ENCODE assay signal across 13 cellular contexts in genomic region chr1:2271841-2272655, GRCh38. TPM values are rescaled to one million over a fixed set of nuclear protein-coding genes. Genes with fewer than 3 reads are reported as not detected.
DNase-seq lines count a peak whose midpoint lies in the region; ATAC-seq, FAIRE-seq and TF ChIP-seq lines count a peak whose summit lies in the region.
"Had no signal": no experiment of that assay in that cellular context is flagged by ENCODE, and none has a peak within 500 bp of the region (broad histone marks: within the 10 kb centered on the region; RNA-seq: fewer than 3 reads in every experiment).

No MANE protein-coding gene starts in this region.

- H3K4me1 Mint-ChIP-seq in Caco-2 (ENCODE audit: low read depth, unreplicated experiment): no peaks in the 10 kb centered on the region
- H3K4me1 Mint-ChIP-seq in activated CD4-positive, alpha-beta T cell treated with anti-CD3 and anti-CD28 coated beads, Interleukin-2, amount 10 ng/mL, durations not matched to agents 7 days and 5 days: peaks cover 27% of the 10 kb centered on the region

- CTCF ChIA-PET in Caco-2 (lab: Charles Lee): no interaction called here
- CTCF ChIA-PET in activated CD4-positive, alpha-beta T cell treated with anti-CD3 and anti-CD28 coated beads, Interleukin-2, amount 10 ng/mL, durations not matched to agents 7 days and 5 days (lab: Charles Lee): no interaction called here

- no peak overlapping the region for H3K4me3 Mint-ChIP-seq in Caco-2 (ENCODE audit: unreplicated experiment)
- no peak overlapping the region for H3K4me3 Mint-ChIP-seq in activated CD4-positive, alpha-beta T cell treated with anti-CD3 and anti-CD28 coated beads, Interleukin-2, amount 10 ng/mL, durations not matched to agents 7 days and 5 days
- H3K4me3 Mint-ChIP-seq: B cell had no signal

- H3K4me1 ChIP-seq in Caco-2 (peaks cover 20% of the 10 kb centered on the region), kidney (ENCODE audit: control insufficient read depth in 1 of 2, insufficient read depth in 1 of 2, low read depth in 1 of 2, low read length in 2 of 2) (peaks cover 63 to 72% of the 10 kb centered on the region in 2 donors)

- H3K27me3 Mint-ChIP-seq in Caco-2 (ENCODE audit: insufficient read depth, unreplicated experiment): no peaks in the 10 kb centered on the region
- H3K27me3 Mint-ChIP-seq in activated CD4-positive, alpha-beta T cell treated with anti-CD3 and anti-CD28 coated beads, Interleukin-2, amount 10 ng/mL, durations not matched to agents 7 days and 5 days: no peaks in the 10 kb centered on the region
- H3K27me3 Mint-ChIP-seq: B cell had no signal

- no TSS peak for BruUV-seq in Caco-2 (replicated peaks; lab: Mats Ljungman, UMichigan)

- no peaks in the 10 kb centered on the region for H3K27me3 ChIP-seq in Caco-2 (replicated peaks; ENCODE audit: control insufficient read depth, insufficient read depth, low read length)
- H3K27me3 ChIP-seq: neutrophil had no signal

- H3K36me3 Mint-ChIP-seq in Caco-2 (ENCODE audit: insufficient read depth, unreplicated experiment): peaks cover 10% of the 10 kb centered on the region
- peaks cover 5% of the 10 kb centered on the region for H3K36me3 Mint-ChIP-seq in activated CD4-positive, alpha-beta T cell treated with anti-CD3 and anti-CD28 coated beads, Interleukin-2, amount 10 ng/mL, durations not matched to agents 7 days and 5 days (ENCODE audit: low read depth)

- no peaks in the 10 kb centered on the region for H3K9me3 Mint-ChIP-seq in Caco-2 (ENCODE audit: unreplicated experiment)
- H3K9me3 Mint-ChIP-seq in activated CD4-positive, alpha-beta T cell treated with anti-CD3 and anti-CD28 coated beads, Interleukin-2, amount 10 ng/mL, durations not matched to agents 7 days and 5 days: no peaks in the 10 kb centered on the region

- no peak overlapping the region for H3K9ac ChIP-seq in kidney (ENCODE audit: low read length in 2 of 2)

- intact Hi-C loops in Caco-2 (cut with micrococcal nuclease; ENCODE audit: unreplicated experiment) (no loop called here), kidney (cut with DNase I) (no loop called here)

- peak overlapping the region; percentile 63 for H3K27ac Mint-ChIP-seq in Caco-2 (ENCODE audit: unreplicated experiment)
- H3K27ac Mint-ChIP-seq in activated CD4-positive, alpha-beta T cell treated with anti-CD3 and anti-CD28 coated beads, Interleukin-2, amount 10 ng/mL, durations not matched to agents 7 days and 5 days: no peak overlapping the region
- H3K27ac Mint-ChIP-seq: B cell had no signal

- H3K9me3 ChIP-seq in Caco-2: no peaks in the 10 kb centered on the region
- H3K9me3 ChIP-seq in kidney (ENCODE audit: control insufficient read depth in 1 of 2, low read length in 2 of 2): no peaks in the 10 kb centered on the region
- H3K9me3 ChIP-seq: neutrophil had no signal

- H3K4me3 ChIP-seq in Caco-2 (ENCODE audit: low read depth, low read length) (no peak overlapping the region), kidney (ENCODE audit: low read length in 2 of 2) (no peak overlapping the region)

- no peaks in the 10 kb centered on the region for H3K36me3 ChIP-seq in Caco-2 (ENCODE audit: control insufficient read depth, insufficient read depth, low read length)
- H3K36me3 ChIP-seq in kidney (ENCODE audit: control insufficient read depth in 1 of 2, insufficient read depth in 2 of 2, low read length in 2 of 2): no peaks in the 10 kb centered on the region
- H3K36me3 ChIP-seq: neutrophil had no signal

- no peak for ATAC-seq in GM21381 (IDR thresholded peaks at IDR 0.05; ENCODE audit: unreplicated experiment)
- no peak for ATAC-seq in stimulated activated naive CD8-positive, alpha-beta T cell treated with anti-CD3 and anti-CD28 coated beads, Interleukin-15, Interleukin-2, amounts not matched to agents 100 U/mL and 50 U/mL, for 24 hours

- no peak for FAIRE-seq in kidney (lab: Jason Lieb, UNC)

- peak in 1 of 2 experiments; percentile 52 for DNase-seq in Caco-2
- peak; percentile 52 for DNase-seq in amniotic epithelial cell (ENCODE audit: low read depth)
- peak; percentile 63 for DNase-seq in kidney
- peak; percentile 75 for DNase-seq in retina
- no peak for DNase-seq in activated CD4-positive, alpha-beta T cell treated with anti-CD3 and anti-CD28 coated beads, Interleukin-2, amount 10 ng/mL, durations not matched to agents 7 days and 5 days
- DNase-seq in NOMO-1 treated with dmso at 0.1 percent for 144 hours (lab: John Stamatoyannopoulos, UW; ENCODE audit: unreplicated experiment): no peak
- DNase-seq in stimulated activated naive CD8-positive, alpha-beta T cell treated with anti-CD3 and anti-CD28 coated beads, Interleukin-15, Interleukin-2, amounts not matched to agents 100 U/mL and 50 U/mL, for 24 hours: no peak
- DNase-seq: activated CD4-positive, alpha-beta T cell treated with anti-CD3 and anti-CD28 coated beads for 4 hours; activated gamma-delta T cell treated with Interleukin-2 at 50 U/mL for 16 hours; caudate nucleus had no signal

- POLR2A ChIA-PET in Caco-2 (lab: Charles Lee): no interaction called here
- POLR2A ChIA-PET in activated CD4-positive, alpha-beta T cell treated with anti-CD3 and anti-CD28 coated beads, Interleukin-2, amount 10 ng/mL, durations not matched to agents 7 days and 5 days (lab: Charles Lee): no interaction called here

- H3K27ac ChIP-seq in kidney (ENCODE audit: low read depth in 2 of 2, low read length in 2 of 2): no peak overlapping the region
- H3K27ac ChIP-seq: neutrophil had no signal

- no peak for TF ChIP-seq CTCF in Caco-2 (IDR thresholded peaks at IDR 0.05; ENCODE audit: insufficient read depth in 1 of 2, low read depth in 1 of 2, low read length in 1 of 2, severe bottlenecking in 1 of 2, unreplicated experiment in 1 of 2)
- no peak for TF ChIP-seq CTCF in kidney (IDR thresholded peaks at IDR 0.05; ENCODE audit: borderline replicate concordance, extremely low read depth, insufficient read depth)

RNA-seq across cellular contexts. Expression of gene SKI, which starts 43.9 kb away (rescaled TPM):
- total RNA-seq in Caco-2 (2022): 38.2 and 39.8 TPM in 2 replicates
- 78.6 TPM for total RNA-seq in kidney
- 9.2 TPM for polyA plus RNA-seq in kidney (ENCODE audit: insufficient read depth, low read depth, low replicate concordance)
- 10 to 100 TPM; 60.7 to 62.0 TPM for total RNA-seq in activated CD4-positive, alpha-beta T cell treated with anti-CD3 and anti-CD28 coated beads, Interleukin-2, amount 10 ng/mL, durations not matched to agents 7 days and 5 days

Comparison
In these comparisons a context has a peak if more than half of its experiments do, and no peak if none do; other contexts are left out.
1. DNase-seq: peak in amniotic epithelial cell (single experiment), kidney (single experiment) and retina (single experiment); none in activated CD4-positive, alpha-beta T cell treated with anti-CD3 and anti-CD28 coated beads, Interleukin-2, amount 10 ng/mL, durations not matched to agents 7 days and 5 days (single experiment), NOMO-1 treated with dmso at 0.1 percent for 144 hours (single experiment) and stimulated activated naive CD8-positive, alpha-beta T cell treated with anti-CD3 and anti-CD28 coated beads, Interleukin-15, Interleukin-2, amounts not matched to agents 100 U/mL and 50 U/mL, for 24 hours (single experiment).